ENCODE assay signal across 10 cellular contexts in the genomic region with DNA sequence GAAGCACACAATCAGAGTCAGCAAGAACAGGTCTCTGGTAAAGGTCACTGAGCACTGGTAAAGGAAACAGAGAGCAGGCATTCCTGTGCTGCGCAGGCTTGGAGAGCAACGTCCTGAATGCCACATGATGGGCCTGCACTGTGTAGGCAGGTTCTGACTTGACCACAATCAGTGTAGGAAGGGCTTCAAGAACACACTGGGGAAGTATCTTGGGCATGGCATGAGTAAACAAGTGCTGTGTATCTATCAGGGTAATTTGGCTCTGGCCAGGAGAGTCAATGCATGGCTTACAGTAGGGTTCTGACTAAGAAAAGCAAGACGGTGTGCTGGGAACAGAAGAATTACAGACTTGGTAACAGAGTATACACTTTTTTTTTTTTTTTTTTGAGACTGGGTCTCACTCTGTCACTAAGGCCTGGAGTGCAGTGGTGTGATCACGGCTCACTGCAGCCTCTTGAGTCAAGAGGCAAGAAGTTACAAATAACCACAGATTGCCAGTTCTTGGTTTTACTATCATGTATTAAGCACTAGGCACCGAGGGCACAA. TPM values are rescaled to one million over a fixed set of nuclear protein-coding genes. Genes with fewer than 3 reads are reported as not detected.
DNase-seq lines count a peak whose midpoint lies in the region; ATAC-seq lines count a peak whose summit lies in the region.
"Had no signal": no experiment of that assay in that cellular context is flagged by ENCODE, and none has a peak within 500 bp of the region (broad histone marks: within the 10 kb centered on the region; RNA-seq: fewer than 3 reads in every experiment).

No MANE protein-coding gene starts in this region.

- CTCF ChIA-PET in activated CD4-positive, alpha-beta T cell treated with anti-CD3 and anti-CD28 coated beads, Interleukin-2, amount 10 ng/mL, durations not matched to agents 7 days and 5 days (lab: Charles Lee): interaction anchor here (0.7 to 1.9 kb wide), 7 partner anchors 12 to 859 kb away, joined by 3 to 11 read pairs (median 3); no protein-coding TSS in a partner anchor
- CTCF ChIA-PET in activated CD4-positive, alpha-beta memory T cell treated with anti-CD3 and anti-CD28 coated beads for 36 hours (lab: Charles Lee): interaction anchor here (1.0 to 2.5 kb wide), 7 partner anchors 12 to 137 kb away, joined by 3 to 12 read pairs (median 4); no protein-coding TSS in a partner anchor

- no peaks in the 10 kb centered on the region for H3K9me3 Mint-ChIP-seq in activated CD4-positive, alpha-beta T cell treated with anti-CD3 and anti-CD28 coated beads, Interleukin-2, amount 10 ng/mL, durations not matched to agents 7 days and 5 days
- H3K9me3 Mint-ChIP-seq in activated CD4-positive, alpha-beta memory T cell treated with anti-CD3 and anti-CD28 coated beads for 36 hours: no peaks in the 10 kb centered on the region
- no peaks in the 10 kb centered on the region for H3K9me3 Mint-ChIP-seq in stimulated activated naive CD8-positive, alpha-beta T cell treated with anti-CD3 and anti-CD28 coated beads, Interleukin-15, amount 100 ng/mL, for 72 hours
- H3K9me3 Mint-ChIP-seq: neural crest cell had no signal

- intact Hi-C loops in activated CD4-positive, alpha-beta memory T cell treated with anti-CD3 and anti-CD28 coated beads for 36 hours (cut with micrococcal nuclease): loop anchor here (1.0 kb wide), 1 partner anchor 13 kb away; no protein-coding TSS in a partner anchor
- intact Hi-C loops in left ventricle myocardium superior (cut with micrococcal nuclease): no loop called here

- no peak for DNase-seq in activated CD4-positive, alpha-beta T cell treated with anti-CD3 and anti-CD28 coated beads, Interleukin-2, amount 10 ng/mL, durations not matched to agents 7 days and 5 days
- no peak for DNase-seq in activated CD4-positive, alpha-beta T cell treated with anti-CD3 and anti-CD28 coated beads, Interleukin-2, amount 50 U/mL, for 1 hour
- DNase-seq in activated CD4-positive, alpha-beta memory T cell treated with anti-CD3 and anti-CD28 coated beads for 36 hours: peak; percentile 72
- DNase-seq in left ventricle myocardium superior (no peak), SW 1271 (lab: John Stamatoyannopoulos, UW) (no peak)
- peak in 1 of 2 donors; percentile 47 for DNase-seq in stimulated activated naive CD8-positive, alpha-beta T cell treated with anti-CD3 and anti-CD28 coated beads, Interleukin-15, amount 100 ng/mL, for 72 hours
- DNase-seq: NCI-H526 had no signal

- POLR2A ChIA-PET in activated CD4-positive, alpha-beta T cell treated with anti-CD3 and anti-CD28 coated beads, Interleukin-2, amount 10 ng/mL, durations not matched to agents 7 days and 5 days (lab: Charles Lee): no interaction called here
- POLR2A ChIA-PET in activated CD4-positive, alpha-beta memory T cell treated with anti-CD3 and anti-CD28 coated beads for 36 hours (lab: Charles Lee): interaction anchor here (0.9 to 2.9 kb wide), 8 partner anchors 9 to 179 kb away, joined by 3 to 13 read pairs (median 4); no protein-coding TSS in a partner anchor

- peak overlapping the region; percentile 87 for H3K27ac Mint-ChIP-seq in activated CD4-positive, alpha-beta T cell treated with anti-CD3 and anti-CD28 coated beads, Interleukin-2, amount 10 ng/mL, durations not matched to agents 7 days and 5 days
- H3K27ac Mint-ChIP-seq in activated CD4-positive, alpha-beta memory T cell treated with anti-CD3 and anti-CD28 coated beads for 36 hours: peak overlapping the region; percentile 82
- H3K27ac Mint-ChIP-seq in stimulated activated naive CD8-positive, alpha-beta T cell treated with anti-CD3 and anti-CD28 coated beads, Interleukin-15, amount 100 ng/mL, for 72 hours: peak overlapping the region; percentile 93 to 94

- peaks cover 94% of the 10 kb centered on the region for H3K4me1 Mint-ChIP-seq in activated CD4-positive, alpha-beta T cell treated with anti-CD3 and anti-CD28 coated beads, Interleukin-2, amount 10 ng/mL, durations not matched to agents 7 days and 5 days
- H3K4me1 Mint-ChIP-seq in activated CD4-positive, alpha-beta memory T cell treated with anti-CD3 and anti-CD28 coated beads for 36 hours (ENCODE audit: low read depth): peaks cover 92% of the 10 kb centered on the region
- peaks cover 97% of the 10 kb centered on the region for H3K4me1 Mint-ChIP-seq in stimulated activated naive CD8-positive, alpha-beta T cell treated with anti-CD3 and anti-CD28 coated beads, Interleukin-15, amount 100 ng/mL, for 72 hours

- no peaks in the 10 kb centered on the region for H3K27me3 Mint-ChIP-seq in activated CD4-positive, alpha-beta T cell treated with anti-CD3 and anti-CD28 coated beads, Interleukin-2, amount 10 ng/mL, durations not matched to agents 7 days and 5 days
- H3K27me3 Mint-ChIP-seq in activated CD4-positive, alpha-beta memory T cell treated with anti-CD3 and anti-CD28 coated beads for 36 hours: no peaks in the 10 kb centered on the region
- H3K27me3 Mint-ChIP-seq in stimulated activated naive CD8-positive, alpha-beta T cell treated with anti-CD3 and anti-CD28 coated beads, Interleukin-15, amount 100 ng/mL, for 72 hours: no peaks in the 10 kb centered on the region

- ATAC-seq in left ventricle myocardium superior: peak; percentile 16
- ATAC-seq in stimulated activated naive CD8-positive, alpha-beta T cell treated with anti-CD3 and anti-CD28 coated beads, Interleukin-15, amount 100 ng/mL, for 72 hours: peak; percentile 48
- no peak for ATAC-seq in GM19452 (IDR thresholded peaks at IDR 0.05; ENCODE audit: unreplicated experiment)
- no peak for ATAC-seq in GM18520 (IDR thresholded peaks at IDR 0.05; ENCODE audit: unreplicated experiment)

- peak overlapping the region; percentile 25 for H3K4me3 Mint-ChIP-seq in activated CD4-positive, alpha-beta T cell treated with anti-CD3 and anti-CD28 coated beads, Interleukin-2, amount 10 ng/mL, durations not matched to agents 7 days and 5 days
- peak overlapping the region; percentile 50 for H3K4me3 Mint-ChIP-seq in activated CD4-positive, alpha-beta memory T cell treated with anti-CD3 and anti-CD28 coated beads for 36 hours
- peak overlapping the region; percentile 66 to 70 for H3K4me3 Mint-ChIP-seq in stimulated activated naive CD8-positive, alpha-beta T cell treated with anti-CD3 and anti-CD28 coated beads, Interleukin-15, amount 100 ng/mL, for 72 hours
- H3K4me3 Mint-ChIP-seq: neural crest cell had no signal

- peaks cover 61% of the 10 kb centered on the region for H3K36me3 Mint-ChIP-seq in activated CD4-positive, alpha-beta T cell treated with anti-CD3 and anti-CD28 coated beads, Interleukin-2, amount 10 ng/mL, durations not matched to agents 7 days and 5 days (ENCODE audit: low read depth)
- peaks cover 23% of the 10 kb centered on the region for H3K36me3 Mint-ChIP-seq in activated CD4-positive, alpha-beta memory T cell treated with anti-CD3 and anti-CD28 coated beads for 36 hours

RNA-seq across cellular contexts. Expression of gene TBC1D2B, which starts 30.6 kb away (rescaled TPM):
- 10 to 100 TPM; 77.2 to 83.7 TPM for total RNA-seq in activated CD4-positive, alpha-beta T cell treated with anti-CD3 and anti-CD28 coated beads, Interleukin-2, amount 10 ng/mL, durations not matched to agents 7 days and 5 days
- total RNA-seq in activated CD4-positive, alpha-beta memory T cell treated with anti-CD3 and anti-CD28 coated beads for 36 hours: 10 to 100 TPM; 47.9 to 57.8 TPM
- total RNA-seq in left ventricle myocardium superior: 11.9 TPM

RNA-seq across cellular contexts. Expression of gene SH2D7, which starts 45.5 kb away (rescaled TPM):
- not detected for total RNA-seq in activated CD4-positive, alpha-beta T cell treated with anti-CD3 and anti-CD28 coated beads, Interleukin-2, amount 10 ng/mL, durations not matched to agents 7 days and 5 days
- not detected for total RNA-seq in activated CD4-positive, alpha-beta memory T cell treated with anti-CD3 and anti-CD28 coated beads for 36 hours
- not detected for total RNA-seq in left ventricle myocardium superior
- total RNA-seq: neural crest cell had no signal

Comparison
In these comparisons a context has a peak if more than half of its experiments do, and no peak if none do; other contexts are left out.
1. ATAC-seq: peak in left ventricle myocardium superior (single experiment) and stimulated activated naive CD8-positive, alpha-beta T cell treated with anti-CD3 and anti-CD28 coated beads, Interleukin-15, amount 100 ng/mL, for 72 hours (single experiment); none in GM19452 (single experiment) and GM18520 (single experiment).
2. Peak in every context shown above with its lines, with median percentiles within 50 percentile points of each other: H3K27ac Mint-ChIP-seq and H3K4me3 Mint-ChIP-seq.